Comparison of ENCODE assay signal across 18 cellular contexts in the genomic region with DNA sequence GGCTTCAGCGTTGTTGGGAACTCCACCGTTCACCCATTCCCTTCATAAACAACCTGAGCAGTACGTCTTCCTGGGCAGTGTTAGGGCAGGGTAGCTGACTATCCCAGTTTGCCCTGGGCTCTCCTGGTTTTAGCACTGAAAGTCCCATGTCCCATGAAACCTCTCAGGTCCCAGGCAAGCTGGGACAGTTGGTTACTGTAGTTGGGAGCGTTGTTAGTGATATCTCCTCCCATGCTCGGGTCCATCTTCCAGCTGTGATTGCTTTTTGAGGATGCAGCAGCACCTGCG.
DNase-seq lines count a peak whose midpoint lies in the region; ATAC-seq, FAIRE-seq and TF ChIP-seq lines count a peak whose summit lies in the region.
"Had no signal": no experiment of that assay in that cellular context is flagged by ENCODE, and none has a peak within 500 bp of the region (broad histone marks: within the 10 kb centered on the region; RNA-seq: fewer than 3 reads in every experiment).

No MANE protein-coding gene starts in this region.

- H3K9me3 ChIP-seq in GM12878 (replicated peaks; ENCODE audit: control insufficient read depth, insufficient read depth, low read length) (no peaks in the 10 kb centered on the region; the same call in 2 of the 3 replicates), psoas muscle (no peaks in the 10 kb centered on the region), Peyer's patch (no peaks in the 10 kb centered on the region), ascending aorta (no peaks in the 10 kb centered on the region)
- H3K9me3 ChIP-seq: BE2C had no signal

- ATAC-seq in GM12878 (no peak), psoas muscle (peak in 1 of 4 donors; percentile 1)

- no peak for FAIRE-seq in GM12878 (lab: Jason Lieb, UNC)
- FAIRE-seq: H54 had no signal

- peaks cover 76% of the 10 kb centered on the region for H3K4me1 Mint-ChIP-seq in activated CD4-positive, alpha-beta T cell treated with anti-CD3 and anti-CD28 coated beads, Interleukin-2, amount 10 ng/mL, durations not matched to agents 7 days and 5 days

- 82% methylated on average over 6 of the region's 6 CpGs for WGBS in GM12878 (ENCODE audit: insufficient coverage, insufficient replicate concordance, low lambda C conversion rate, missing lambda C conversion rate)
- 53 to 62% (median 59%) methylated on average over 6 of the region's 6 CpGs for WGBS in psoas muscle, 3 donors

- H3K27me3 Mint-ChIP-seq in activated CD4-positive, alpha-beta T cell treated with anti-CD3 and anti-CD28 coated beads, Interleukin-2, amount 10 ng/mL, durations not matched to agents 7 days and 5 days, result no peaks in the 10 kb centered on the region

- no peak for TF ChIP-seq RAD21 in GM12878 (IDR thresholded peaks at IDR 0.05; ENCODE audit: insufficient read depth, low read depth, low read length)

- H3K27me3 ChIP-seq in GM12878 (replicated peaks in 1 of 2; ENCODE audit: control insufficient read depth in 2 of 2, insufficient read depth in 2 of 2, low read length in 1 of 2), result no peaks in the 10 kb centered on the region
- H3K27me3 ChIP-seq in psoas muscle (ENCODE audit: insufficient read depth in 3 of 3, low read length in 2 of 3), result no peaks in the 10 kb centered on the region
- no peaks in the 10 kb centered on the region for H3K27me3 ChIP-seq in Peyer's patch
- H3K27me3 ChIP-seq in ascending aorta, result no peaks in the 10 kb centered on the region
- H3K27me3 ChIP-seq: BE2C had no signal

- no peak for DNase-seq in activated CD4-positive, alpha-beta T cell treated with anti-CD3 and anti-CD28 coated beads, Interleukin-2, amount 10 ng/mL, durations not matched to agents 7 days and 5 days
- no peak for DNase-seq in activated CD4-positive, alpha-beta T cell treated with anti-CD3 and anti-CD28 coated beads for 4 hours
- no peak for DNase-seq in GM12878 (ENCODE audit: low read depth, low spot score)
- DNase-seq in psoas muscle, result no peak
- DNase-seq in Peyer's patch, result no peak
- DNase-seq in stimulated activated CD4-positive, alpha-beta T cell treated with anti-CD3 and anti-CD28 coated beads, Interleukin-4, amount 100 ng/mL, for 24 hours, result no peak
- DNase-seq in activated effector memory CD4-positive, alpha-beta T cell treated with Interleukin-2 at 50 U/mL for 16 hours, result no peak
- no peak for DNase-seq in ascending aorta (ENCODE audit: low spot score in 2 of 2)
- DNase-seq: 8988T, BE2C, DMS 273 treated with DMSO at 0.1 percent for 48 hours, NCI-H1417 treated with DMSO at 0.1 percent for 48 hours, NCI-H1930, NCI-H2171, NCI-H446, RPMI8226, SIG-M5 had no signal

- H3K9ac ChIP-seq in GM12878 (ENCODE audit: control insufficient read depth, insufficient read depth, low read length), result no peak overlapping the region; the same call in 1 of the 2 replicates

- SMC1A ChIA-PET in GM12878 (lab: Charles Lee; ENCODE audit: uncharacterized antibody, unreplicated experiment), result interaction anchor here (0.9 to 9.9 kb wide), 21 partner anchors 10 to 285 kb away, joined by 3 to 143 read pairs (median 9); partner anchors contain the start of gene DAPK2

- H3K4me1 ChIP-seq in GM12878 (ENCODE audit: control insufficient read depth, insufficient read depth, low read length) (peaks cover 63% of the 10 kb centered on the region), psoas muscle (peaks cover 63% of the 10 kb centered on the region), Peyer's patch (peaks cover 0 to 33% (median 24%) of the 10 kb centered on the region in 4 donors), ascending aorta (no peaks in the 10 kb centered on the region)
- H3K4me1 ChIP-seq: BE2C had no signal

- in situ Hi-C loops in GM12878 (cut with MboI), result loop anchor here (5.0 kb wide), 1 partner anchor 142 kb away; no protein-coding TSS in a partner anchor

- no peak for TF ChIP-seq CTCF in GM12878 (IDR thresholded peaks at IDR 0.05 in 2 of 3, conservative IDR thresholded peaks at IDR 0.05 in 1 of 3; ENCODE audit: control insufficient read depth in 2 of 3, extremely low read depth in 1 of 3, insufficient read depth in 1 of 3, low read depth in 3 of 3, low read length in 3 of 3)
- no peak for TF ChIP-seq CTCF in psoas muscle (IDR thresholded peaks at IDR 0.05)
- TF ChIP-seq CTCF in Peyer's patch (IDR thresholded peaks at IDR 0.05), result no peak
- no peak for TF ChIP-seq CTCF in ascending aorta (IDR thresholded peaks at IDR 0.05)

- no TSS peak for BruUV-seq in GM12878 (replicated peaks; lab: Mats Ljungman, UMichigan)

- H3K36me3 Mint-ChIP-seq in activated CD4-positive, alpha-beta T cell treated with anti-CD3 and anti-CD28 coated beads, Interleukin-2, amount 10 ng/mL, durations not matched to agents 7 days and 5 days (ENCODE audit: low read depth), result no peaks in the 10 kb centered on the region

- H3K36me3 ChIP-seq in GM12878 (ENCODE audit: control insufficient read depth in 2 of 2, insufficient read depth in 2 of 2, low read length in 1 of 2), result no peaks in the 10 kb centered on the region
- H3K36me3 ChIP-seq in psoas muscle (ENCODE audit: insufficient read depth in 1 of 2, low read depth in 1 of 2), result no peaks in the 10 kb centered on the region
- H3K36me3 ChIP-seq in Peyer's patch, result no peaks in the 10 kb centered on the region
- no peaks in the 10 kb centered on the region for H3K36me3 ChIP-seq in ascending aorta
- H3K36me3 ChIP-seq: BE2C had no signal

- H2AFZ ChIP-seq in GM12878 (ENCODE audit: control insufficient read depth, low read depth, low read length), result no peak overlapping the region

- H3K79me2 ChIP-seq in GM12878 (ENCODE audit: control insufficient read depth, insufficient read depth, low read length), result no peaks in the 10 kb centered on the region

- H3K4me3 Mint-ChIP-seq in activated CD4-positive, alpha-beta T cell treated with anti-CD3 and anti-CD28 coated beads, Interleukin-2, amount 10 ng/mL, durations not matched to agents 7 days and 5 days, result no peak overlapping the region

- no peak for TF ChIP-seq EP300 in GM12878 (IDR thresholded peaks at IDR 0.05; ENCODE audit: borderline replicate concordance in 1 of 2, control insufficient read depth in 1 of 2, low read depth in 2 of 2, low read length in 2 of 2)

- H3K27ac ChIP-seq in GM12878 (ENCODE audit: control insufficient read depth, insufficient read depth) (peak overlapping the region; percentile 79), psoas muscle (peak overlapping the region; percentile 88), Peyer's patch (no peak overlapping the region), ascending aorta (no peak overlapping the region)

- H3K4me3 ChIP-seq in GM12878, result no peak overlapping the region
- H3K4me3 ChIP-seq in psoas muscle, result no peak overlapping the region
- H3K4me3 ChIP-seq in Peyer's patch, result no peak overlapping the region
- H3K4me3 ChIP-seq in ascending aorta, result no peak overlapping the region

- no peaks in the 10 kb centered on the region for H4K20me1 ChIP-seq in GM12878 (ENCODE audit: control insufficient read depth, insufficient read depth)

- intact Hi-C loops in GM12878 (cut with micrococcal nuclease; ENCODE audit: unreplicated experiment), result loop anchor here (10.0 kb wide), 1 partner anchor 390 kb away; the partner anchor contains the start of gene USP3
- intact Hi-C loops in psoas muscle (cut with DNase I), result loop anchor here (5.0 kb wide), 3 partner anchors 62 to 153 kb away; partner anchors contain the start of genes HERC1 (in 2 of the 2) and DAPK2 (in 1 of the 2)
- intact Hi-C loops in ascending aorta (cut with DNase I), result no loop called here

- peak overlapping the region; percentile 23; the same call in 1 of the 2 replicates for H3K4me2 ChIP-seq in GM12878 (ENCODE audit: control insufficient read depth, insufficient read depth)

- POLR2A ChIA-PET in activated CD4-positive, alpha-beta T cell treated with anti-CD3 and anti-CD28 coated beads, Interleukin-2, amount 10 ng/mL, durations not matched to agents 7 days and 5 days (lab: Charles Lee), result no interaction called here
- POLR2A ChIA-PET in GM12878 (lab: Charles Lee), result interaction anchor here (0.8 to 2.8 kb wide), 7 partner anchors 10 to 177 kb away, joined by 3 to 15 read pairs (median 3); no protein-coding TSS in a partner anchor

- H3K9me3 Mint-ChIP-seq in activated CD4-positive, alpha-beta T cell treated with anti-CD3 and anti-CD28 coated beads, Interleukin-2, amount 10 ng/mL, durations not matched to agents 7 days and 5 days, result peaks cover 2% of the 10 kb centered on the region

- CTCF ChIA-PET in activated CD4-positive, alpha-beta T cell treated with anti-CD3 and anti-CD28 coated beads, Interleukin-2, amount 10 ng/mL, durations not matched to agents 7 days and 5 days (lab: Charles Lee), result interaction anchor here (0.6 to 1.5 kb wide), 6 partner anchors 9 to 1754 kb away, joined by 3 to 5 read pairs (median 4); no protein-coding TSS in a partner anchor
- CTCF ChIA-PET in GM12878 (lab: Yijun Ruan, JAX), result interaction anchor here (0.6 to 8.7 kb wide), 13 partner anchors 10 to 172 kb away, joined by 3 to 147 read pairs (median 7); partner anchors contain the start of gene DAPK2

- peak overlapping the region; percentile 52 for H3K27ac Mint-ChIP-seq in activated CD4-positive, alpha-beta T cell treated with anti-CD3 and anti-CD28 coated beads, Interleukin-2, amount 10 ng/mL, durations not matched to agents 7 days and 5 days

- RAD21 ChIA-PET in GM12878 (lab: Charles Lee; ENCODE audit: unreplicated experiment), result interaction anchor here (0.6 to 9.0 kb wide), 14 partner anchors 13 to 150 kb away, joined by 3 to 77 read pairs (median 14); no protein-coding TSS in a partner anchor

- TF ChIP-seq POLR2A in GM12878 (IDR thresholded peaks at IDR 0.05; ENCODE audit: low read depth, low read length) (no peak), Peyer's patch (IDR thresholded peaks at IDR 0.05) (no peak)

TF ChIP-seq in GM12878, 131 proteins besides CTCF, POLR2A, EP300 and RAD21 (continues in another document):
- no peak for TF ChIP-seq FOXM1 (IDR thresholded peaks at IDR 0.05; ENCODE audit: low read depth, low read length)
- TF ChIP-seq SMAD5 (IDR thresholded peaks at IDR 0.05; ENCODE audit: low read depth), result no peak

Comparison
In these comparisons a context has a peak if more than half of its experiments do, and no peak if none do; other contexts are left out.
1. H3K27ac ChIP-seq: peak in GM12878 (single experiment) and psoas muscle (single experiment); none in Peyer's patch (0 of 4) and ascending aorta (0 of 2).